20 cellular contexts compared by ENCODE assay signal in the genomic region with DNA sequence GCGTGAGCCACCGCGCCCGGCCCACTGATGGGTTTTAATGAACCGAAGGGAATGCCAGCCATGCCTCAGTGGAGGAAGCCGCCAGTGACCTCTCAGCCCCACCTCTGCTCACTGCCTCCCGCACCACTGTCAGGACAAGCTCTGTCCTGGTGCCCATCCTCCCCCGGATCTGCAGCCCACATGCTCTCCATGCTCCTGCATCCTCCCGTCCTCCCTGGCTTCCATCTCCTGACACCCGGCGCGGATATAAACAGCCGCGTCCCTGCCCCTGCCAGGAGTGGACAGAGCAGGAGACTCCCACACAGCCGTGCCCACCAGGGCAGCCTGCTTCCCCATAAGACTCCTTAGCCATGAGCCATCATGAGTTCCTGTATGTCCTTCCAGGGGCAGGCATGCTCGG. TPM values are rescaled to one million over a fixed set of nuclear protein-coding genes. Genes with fewer than 3 reads are reported as not detected.
DNase-seq lines count a peak whose midpoint lies in the region; ATAC-seq and TF ChIP-seq lines count a peak whose summit lies in the region.
"Had no signal": no experiment of that assay in that cellular context is flagged by ENCODE, and none has a peak within 500 bp of the region (broad histone marks: within the 10 kb centered on the region; RNA-seq: fewer than 3 reads in every experiment).

No MANE protein-coding gene starts in this region.

- peak; percentile 38 for DNase-seq in RWPE2 (ENCODE audit: low spot score)
- peak; percentile 36 to 82 (median 70) for DNase-seq in right cardiac atrium
- DNase-seq in activated CD4-positive, alpha-beta T cell treated with anti-CD3 and anti-CD28 coated beads for 4 hours: no peak
- no peak for DNase-seq in NCI-H1930 (lab: John Stamatoyannopoulos, UW)
- DNase-seq in HuH-7 (ENCODE audit: low spot score): no peak
- DNase-seq: CD4-positive, CD25-positive, alpha-beta regulatory T cell; EL; GM23248; HCEC 1CT; NCI-H1105; NCI-H146; NCI-H2029 treated with DMSO at 0.1 percent for 48 hours; NCI-H226; NCI-H510A treated with DMSO at 0.1 percent for 48 hours; NCI-H748 treated with DMSO at 0.1 percent for 48 hours; PC-9 had no signal

- H3K36me3 ChIP-seq in HEK293 (ENCODE audit: control insufficient read depth in 2 of 2, insufficient read depth in 1 of 2, low read length in 2 of 2) (no peaks in the 10 kb centered on the region), RWPE2 (ENCODE audit: low read depth) (no peaks in the 10 kb centered on the region), rectal smooth muscle tissue (ENCODE audit: control insufficient read depth, insufficient read depth, low read length) (no peaks in the 10 kb centered on the region)
- H3K36me3 ChIP-seq: SJSA1 had no signal

- TF ChIP-seq CTCF in HEK293 (tag by site-specific recombination; IDR thresholded peaks at IDR 0.05) (no peak), RWPE2 (IDR thresholded peaks at IDR 0.05; ENCODE audit: poor library complexity, severe bottlenecking) (no peak)

- intact Hi-C loops in right cardiac atrium (cut with DNase I): no loop called here

- ATAC-seq in RWPE2 (ENCODE audit: low read depth): no peak
- ATAC-seq in right cardiac atrium: peak; percentile 54 to 62

- H3K9ac ChIP-seq in rectal smooth muscle tissue (ENCODE audit: low read length): no peak overlapping the region
- H3K9ac ChIP-seq: GM23248 had no signal

- H3K4me1 ChIP-seq in HEK293 (ENCODE audit: control insufficient read depth, insufficient read depth, low read length) (no peaks in the 10 kb centered on the region), RWPE2 (ENCODE audit: insufficient read depth, poor library complexity, severe bottlenecking) (no peaks in the 10 kb centered on the region), right cardiac atrium (ENCODE audit: control insufficient read depth, insufficient read depth, low read length) (no peaks in the 10 kb centered on the region), rectal smooth muscle tissue (ENCODE audit: control insufficient read depth, insufficient read depth, low read length) (peaks cover 9% of the 10 kb centered on the region)
- H3K4me1 ChIP-seq: SJSA1 had no signal

- no peaks in the 10 kb centered on the region for H3K9me3 ChIP-seq in HEK293 (ENCODE audit: control insufficient read depth, insufficient read depth, low read depth, low read length)
- no peaks in the 10 kb centered on the region for H3K9me3 ChIP-seq in RWPE2 (ENCODE audit: severe bottlenecking)
- no peaks in the 10 kb centered on the region for H3K9me3 ChIP-seq in right cardiac atrium (ENCODE audit: control insufficient read depth, low read length)
- H3K9me3 ChIP-seq: SJSA1 had no signal

- H3K27me3 ChIP-seq in RWPE2 (ENCODE audit: insufficient read depth, poor library complexity, severe bottlenecking): no peaks in the 10 kb centered on the region
- H3K27me3 ChIP-seq in right cardiac atrium (ENCODE audit: control insufficient read depth, insufficient read depth): no peaks in the 10 kb centered on the region
- no peaks in the 10 kb centered on the region for H3K27me3 ChIP-seq in rectal smooth muscle tissue (ENCODE audit: control insufficient read depth, insufficient read depth, low read length)
- H3K27me3 ChIP-seq: SJSA1 had no signal

- H3K4me3 ChIP-seq in HEK293 (ENCODE audit: low read depth, low read length) (no peak overlapping the region), RWPE2 (ENCODE audit: severe bottlenecking) (no peak overlapping the region), right cardiac atrium (ENCODE audit: low read length) (no peak overlapping the region), rectal smooth muscle tissue (ENCODE audit: low read length) (no peak overlapping the region)
- H3K4me3 ChIP-seq: GM23248, PC-9, SJSA1 had no signal

- 60% methylated on average over 16 of the region's 16 CpGs for WGBS in right cardiac atrium

- POLR2A ChIA-PET in HEK293 (lab: Yijun Ruan, JAX): no interaction called here

- CTCF ChIA-PET in HEK293 (lab: Yijun Ruan, JAX): interaction anchor here (1.1 kb wide), 1 partner anchor 138 kb away, joined by 4 read pairs; no protein-coding TSS in a partner anchor

- no peak overlapping the region for H3K27ac ChIP-seq in HEK293 (ENCODE audit: extremely low read depth, low read depth, low read length)
- H3K27ac ChIP-seq in RWPE2 (ENCODE audit: poor library complexity, severe bottlenecking): no peak overlapping the region
- no peak overlapping the region for H3K27ac ChIP-seq in right cardiac atrium (ENCODE audit: low read length)
- H3K27ac ChIP-seq in rectal smooth muscle tissue (ENCODE audit: low read depth, low read length): peak overlapping the region; percentile 33
- H3K27ac ChIP-seq: GM23248, PC-9, RWPE1, SJSA1 had no signal

TF ChIP-seq in HEK293, 187 proteins besides CTCF, POLR2A, EP300 and RAD21:
- TF ChIP-seq ZFHX2 (tag by site-specific recombination; conservative IDR thresholded peaks at IDR 0.05) (peak; percentile 53; the same call in 1 of the 2 replicates), EGR2 (tag by site-specific recombination; IDR thresholded peaks at IDR 0.05; ENCODE audit: low read depth) (peak; percentile 69), ZNF302 (tag by site-specific recombination; IDR thresholded peaks at IDR 0.05; ENCODE audit: low read depth) (no peak)
- TF ChIP-seq, protein P1, sequence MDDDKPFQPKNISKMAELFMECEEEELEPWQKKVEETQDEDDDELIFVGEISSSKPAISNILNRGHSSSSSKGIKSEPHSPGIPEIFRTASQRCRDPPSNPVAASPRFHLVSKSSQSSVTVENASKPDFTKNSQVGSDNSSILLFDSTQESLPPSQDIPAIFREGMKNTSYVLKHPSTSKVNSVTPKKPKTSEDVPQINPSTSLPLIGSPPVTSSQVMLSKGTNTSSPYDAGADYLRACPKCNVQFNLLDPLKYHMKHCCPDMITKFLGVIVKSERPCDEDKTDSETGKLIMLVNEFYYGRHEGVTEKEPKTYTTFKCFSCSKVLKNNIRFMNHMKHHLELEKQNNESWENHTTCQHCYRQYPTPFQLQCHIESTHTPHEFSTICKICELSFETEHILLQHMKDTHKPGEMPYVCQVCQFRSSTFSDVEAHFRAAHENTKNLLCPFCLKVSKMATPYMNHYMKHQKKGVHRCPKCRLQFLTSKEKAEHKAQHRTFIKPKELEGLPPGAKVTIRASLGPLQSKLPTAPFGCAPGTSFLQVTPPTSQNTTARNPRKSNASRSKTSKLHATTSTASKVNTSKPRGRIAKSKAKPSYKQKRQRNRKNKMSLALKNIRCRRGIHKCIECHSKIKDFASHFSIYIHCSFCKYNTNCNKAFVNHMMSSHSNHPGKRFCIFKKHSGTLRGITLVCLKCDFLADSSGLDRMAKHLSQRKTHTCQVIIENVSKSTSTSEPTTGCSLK (tag by site-specific recombination; IDR thresholded peaks at IDR 0.05): no peak

RNA-seq across cellular contexts. Expression of a gene that starts 26.9 kb away (rescaled TPM):
- total RNA-seq in right cardiac atrium: 10 to 100 TPM; 40.4 to 62.2 (median 52.6) TPM
- 63.8 TPM for polyA plus RNA-seq in right cardiac atrium

RNA-seq across cellular contexts. Expression of a gene that starts 46.9 kb away (rescaled TPM):
- 100 to 1,000 TPM in 2 of 4 donors, 10 to 100 TPM in 2; 93.0 to 170 (median 122) TPM for total RNA-seq in right cardiac atrium
- 99.7 TPM for polyA plus RNA-seq in right cardiac atrium

Comparison
In these comparisons a context has a peak if more than half of its experiments do, and no peak if none do; other contexts are left out.
1. DNase-seq: peak in RWPE2 (single experiment) and right cardiac atrium (3 of 3); none in activated CD4-positive, alpha-beta T cell treated with anti-CD3 and anti-CD28 coated beads for 4 hours (0 of 2), NCI-H1930 (0 of 2) and HuH-7 (single experiment).